20 cellular contexts compared by ENCODE assay signal in genomic region chr17:6560496-6560895, GRCh38. TPM values are rescaled to one million over a fixed set of nuclear protein-coding genes. Genes with fewer than 3 reads are reported as not detected.
DNase-seq lines count a peak whose midpoint lies in the region; ATAC-seq, FAIRE-seq and TF ChIP-seq lines count a peak whose summit lies in the region.
"Had no signal": no experiment of that assay in that cellular context is flagged by ENCODE, and none has a peak within 500 bp of the region (broad histone marks: within the 10 kb centered on the region; RNA-seq: fewer than 3 reads in every experiment).

No MANE protein-coding gene starts in this region.

- H3K9me3 ChIP-seq in A549 (no peaks in the 10 kb centered on the region), HEK293 (ENCODE audit: control insufficient read depth, insufficient read depth, low read depth, low read length) (no peaks in the 10 kb centered on the region), endodermal cell (ENCODE audit: control insufficient read depth, low read length) (no peaks in the 10 kb centered on the region), spleen (no peaks in the 10 kb centered on the region), body of pancreas (no peaks in the 10 kb centered on the region)
- no peaks in the 10 kb centered on the region for H3K9me3 ChIP-seq in CD4-positive, alpha-beta memory T cell (ENCODE audit: control insufficient read depth in 1 of 2, low read length in 2 of 2)
- H3K9me3 ChIP-seq: BLaER1 had no signal

- H3K4me1 ChIP-seq in A549 (peaks cover 6% of the 10 kb centered on the region; the same call in 2 of the 3 replicates), HEK293 (ENCODE audit: control insufficient read depth, insufficient read depth, low read length) (no peaks in the 10 kb centered on the region), endodermal cell (ENCODE audit: control insufficient read depth, insufficient read depth, low read length) (no peaks in the 10 kb centered on the region), spleen (peaks cover 0 to 45% (median 32%) of the 10 kb centered on the region in 6 donors), body of pancreas (peaks cover 21% of the 10 kb centered on the region)
- peaks cover 8% of the 10 kb centered on the region for H3K4me1 ChIP-seq in CD4-positive, alpha-beta memory T cell (ENCODE audit: insufficient read depth, low read length)

- H3K36me3 ChIP-seq in HEK293 (ENCODE audit: control insufficient read depth in 2 of 2, insufficient read depth in 1 of 2, low read length in 2 of 2): no peaks in the 10 kb centered on the region
- H3K36me3 ChIP-seq in endodermal cell (ENCODE audit: control insufficient read depth, insufficient read depth, low read length): no peaks in the 10 kb centered on the region
- H3K36me3 ChIP-seq in spleen: no peaks in the 10 kb centered on the region
- H3K36me3 ChIP-seq in body of pancreas (replicated peaks in 1 of 2; ENCODE audit: insufficient read depth in 1 of 2, low read depth in 2 of 2): no peaks in the 10 kb centered on the region
- no peaks in the 10 kb centered on the region for H3K36me3 ChIP-seq in CD4-positive, alpha-beta memory T cell (ENCODE audit: insufficient read depth, low read length)
- H3K36me3 ChIP-seq: BLaER1 had no signal

- H3K27ac Mint-ChIP-seq in endodermal cell: no peak overlapping the region
- H3K27ac Mint-ChIP-seq in CD4-positive, alpha-beta memory T cell: no peak overlapping the region
- H3K27ac Mint-ChIP-seq: B cell; CD4-positive, CD25-positive, alpha-beta regulatory T cell; GM23338 had no signal

- no peak overlapping the region for H3K9ac ChIP-seq in endodermal cell (ENCODE audit: extremely low read depth, low read length, poor library complexity, severe bottlenecking)
- H3K9ac ChIP-seq: BLaER1 had no signal

- TF ChIP-seq POLR2A in A549 (IDR thresholded peaks at IDR 0.05; ENCODE audit: low read length) (no peak), spleen (IDR thresholded peaks at IDR 0.05) (no peak), body of pancreas (IDR thresholded peaks at IDR 0.05) (no peak)

- POLR2A ChIA-PET in A549 (lab: Yijun Ruan, JAX) (no interaction called here), HEK293 (lab: Yijun Ruan, JAX) (no interaction called here)
- POLR2A ChIA-PET in CD4-positive, alpha-beta memory T cell (lab: Charles Lee; ENCODE audit: partially characterized antibody): no interaction called here

- no peak overlapping the region for H3K27ac ChIP-seq in A549
- H3K27ac ChIP-seq in HEK293 (ENCODE audit: extremely low read depth, low read depth, low read length): no peak overlapping the region
- H3K27ac ChIP-seq in endodermal cell (ENCODE audit: low read depth, low read length): no peak overlapping the region
- peak overlapping the region in 7 of 8 donors; percentile 78 to 89 (median 84) for H3K27ac ChIP-seq in spleen
- no peak overlapping the region for H3K27ac ChIP-seq in body of pancreas
- no peak overlapping the region for H3K27ac ChIP-seq in CD4-positive, alpha-beta memory T cell (ENCODE audit: low read depth, low read length)
- H3K27ac ChIP-seq: BLaER1, C4-2B had no signal

- 35% methylated on average over 3 of the region's 3 CpGs for WGBS in A549 (ENCODE audit: missing lambda C conversion rate)
- 80 to 82% methylated on average over 3 of the region's 3 CpGs for WGBS in endodermal cell (ENCODE audit: insufficient coverage in 1 of 2, insufficient read length in 1 of 2), 2 experiments
- WGBS in spleen, 5 donors: 64 to 80% (median 72%) methylated on average over 3 of the region's 3 CpGs
- WGBS in body of pancreas, 2 donors: 85 to 89% methylated on average over 3 of the region's 3 CpGs

- H3K36me3 Mint-ChIP-seq in endodermal cell (ENCODE audit: low read depth): no peaks in the 10 kb centered on the region
- peaks cover 0 to 7% of the 10 kb centered on the region in 2 donors for H3K36me3 Mint-ChIP-seq in CD4-positive, alpha-beta memory T cell

- H3K9me3 Mint-ChIP-seq in endodermal cell: no peaks in the 10 kb centered on the region
- H3K9me3 Mint-ChIP-seq in CD4-positive, alpha-beta memory T cell: no peaks in the 10 kb centered on the region
- H3K9me3 Mint-ChIP-seq: GM23338 had no signal

- peaks cover 48% of the 10 kb centered on the region for H3K27me3 Mint-ChIP-seq in endodermal cell (ENCODE audit: insufficient read depth)
- peaks cover 28 to 48% of the 10 kb centered on the region in 2 donors for H3K27me3 Mint-ChIP-seq in CD4-positive, alpha-beta memory T cell

- no peak for TF ChIP-seq EP300 in A549 (IDR thresholded peaks at IDR 0.05)

- intact Hi-C loops in spleen (cut with DNase I; ENCODE audit: low total_unique reads): no loop called here
- intact Hi-C loops in body of pancreas (cut with DNase I): no loop called here
- intact Hi-C loops in CD4-positive, alpha-beta memory T cell (cut with micrococcal nuclease): no loop called here

- TF ChIP-seq RAD21 in A549 (conservative IDR thresholded peaks at IDR 0.05 in 1 of 2, IDR thresholded peaks at IDR 0.05 in 1 of 2): no peak

- FAIRE-seq in A549 (lab: Jason Lieb, UNC): no peak
- FAIRE-seq: GM12891, GM18507 had no signal

- no peak for DNase-seq in A549 (ENCODE audit: low read depth in 1 of 2, low spot score in 1 of 2)
- DNase-seq in endodermal cell: peak; percentile 14
- no peak for DNase-seq in spleen
- DNase-seq in body of pancreas: no peak
- no peak for DNase-seq in A172 (ENCODE audit: low spot score)
- DNase-seq in CD4-positive, alpha-beta memory T cell: no peak
- DNase-seq: 8988T, DMS79 treated with DMSO at 0.1 percent for 48 hours, GF-D8, H7, HCEC 1CT had no signal

- H3K4me1 Mint-ChIP-seq in endodermal cell: peaks cover 1% of the 10 kb centered on the region
- H3K4me1 Mint-ChIP-seq in CD4-positive, alpha-beta memory T cell: peaks cover 0 to 6% (median 2%) of the 10 kb centered on the region in 4 donors

- no peak overlapping the region for H3K4me3 ChIP-seq in A549
- H3K4me3 ChIP-seq in HEK293 (ENCODE audit: low read depth, low read length): no peak overlapping the region
- no peak overlapping the region for H3K4me3 ChIP-seq in endodermal cell (ENCODE audit: low read length)
- H3K4me3 ChIP-seq in spleen: no peak overlapping the region
- H3K4me3 ChIP-seq in body of pancreas: no peak overlapping the region
- H3K4me3 ChIP-seq in CD4-positive, alpha-beta memory T cell (ENCODE audit: low read length in 2 of 2): no peak overlapping the region
- H3K4me3 ChIP-seq: BLaER1, GM23338 had no signal

- no peak overlapping the region for H3K4me2 ChIP-seq in A549
- H3K4me2 ChIP-seq: BLaER1, GM23338 had no signal

- no peak for ATAC-seq in A549
- ATAC-seq in body of pancreas: no peak
- ATAC-seq: GM23338 had no signal

- no peak for TF ChIP-seq CTCF in A549 (IDR thresholded peaks at IDR 0.05)
- no peak for TF ChIP-seq CTCF in HEK293 (tag by site-specific recombination; IDR thresholded peaks at IDR 0.05)
- no peak for TF ChIP-seq CTCF in endodermal cell (conservative IDR thresholded peaks at IDR 0.05)
- TF ChIP-seq CTCF in spleen (IDR thresholded peaks at IDR 0.05 in 8 of 11, conservative IDR thresholded peaks at IDR 0.05 in 3 of 11): no peak
- no peak for TF ChIP-seq CTCF in body of pancreas (IDR thresholded peaks at IDR 0.05)

- CTCF ChIA-PET in A549 (lab: Yijun Ruan, JAX): interaction anchor here (0.7 to 1.8 kb wide), 3 partner anchors 9 to 124 kb away, joined by 3 to 6 read pairs (median 5); no protein-coding TSS in a partner anchor
- CTCF ChIA-PET in HEK293 (lab: Yijun Ruan, JAX): interaction anchor here (0.6 kb wide), 1 partner anchor 54 kb away, joined by 3 read pairs; no protein-coding TSS in a partner anchor
- CTCF ChIA-PET in CD4-positive, alpha-beta memory T cell (lab: Charles Lee; ENCODE audit: partially characterized antibody): no interaction called here

- no peak overlapping the region for H3K4me3 Mint-ChIP-seq in endodermal cell
- H3K4me3 Mint-ChIP-seq in CD4-positive, alpha-beta memory T cell: no peak overlapping the region
- H3K4me3 Mint-ChIP-seq: B cell; CD4-positive, CD25-positive, alpha-beta regulatory T cell; CD8-positive, alpha-beta memory T cell; GM23338 had no signal

- peaks cover 49% of the 10 kb centered on the region for H3K27me3 ChIP-seq in endodermal cell (ENCODE audit: control insufficient read depth, insufficient read depth, low read length, poor library complexity, severe bottlenecking)
- H3K27me3 ChIP-seq in spleen (replicated peaks in 1 of 7): peaks cover 0 to 33% (median 12%) of the 10 kb centered on the region in 7 donors
- no peaks in the 10 kb centered on the region for H3K27me3 ChIP-seq in body of pancreas
- peaks cover 11% of the 10 kb centered on the region for H3K27me3 ChIP-seq in CD4-positive, alpha-beta memory T cell (ENCODE audit: insufficient read depth, low read length)

TF ChIP-seq in A549, 52 proteins besides CTCF, POLR2A, EP300 and RAD21:
- TF ChIP-seq HDAC2 (IDR thresholded peaks at IDR 0.05) (0 out of 2 replicates have a peak, but pooled peaks have one; percentile 24), EHF (CRISPR knock-in tag; IDR thresholded peaks at IDR 0.05) (no peak), CBX8 (IDR thresholded peaks at IDR 0.05) (no peak), NFE2L2 (conservative IDR thresholded peaks at IDR 0.05; ENCODE audit: low read length) (no peak), JUN (IDR thresholded peaks at IDR 0.05) (no peak)

TF ChIP-seq in HEK293, 187 proteins besides CTCF, POLR2A, EP300 and RAD21 (continues in another document):
- 0 out of 2 replicates have a peak, but pooled peaks have one; percentile 45 for TF ChIP-seq ZNF621 (tag by site-specific recombination; IDR thresholded peaks at IDR 0.05)
- 0 out of 2 replicates have a peak, but pooled peaks have one; percentile 33 for TF ChIP-seq ZNF544 (tag by site-specific recombination; IDR thresholded peaks at IDR 0.05)
- TF ChIP-seq ZNF112 (tag by site-specific recombination; IDR thresholded peaks at IDR 0.05): 0 out of 2 replicates have a peak, but pooled peaks have one; percentile 14
- no peak for TF ChIP-seq ZNF155 (tag by site-specific recombination; IDR thresholded peaks at IDR 0.05)
- TF ChIP-seq ZNF785 (tag by site-specific recombination; IDR thresholded peaks at IDR 0.05): peak; percentile 80; the same call in 1 of the 2 replicates
- peak; percentile 85 for TF ChIP-seq ZFHX2 (tag by site-specific recombination; conservative IDR thresholded peaks at IDR 0.05)
- peak; percentile 95 for TF ChIP-seq EGR2 (tag by site-specific recombination; IDR thresholded peaks at IDR 0.05; ENCODE audit: low read depth)

RNA-seq across cellular contexts. Expression of gene PITPNM3, which starts 4.1 kb away (rescaled TPM):
- polyA plus RNA-seq in A549 (2011; rRNA removed) (0.80 and 0.93 TPM in 2 replicates), A549 (2017; fragmentation: RNase III; extraction: RNeasy Plus Mini Kit Qiagen cat#74134 plus additional on column Dnase treatment) (1.8 to 2.3 TPM (median 2.2 TPM) in 3 replicates), spleen (10 to 100 TPM in 1 of 3 donors, 1 to 10 TPM in 2; 5.4 to 63.3 (median 9.1) TPM)
- polyA plus RNA-seq in A549 (2012; cell fraction: cytosol; rRNA removed): 0.67 and 1.1 TPM in 2 replicates
- polyA plus RNA-seq in A549 (2012; cell fraction: nucleus; rRNA removed): 3.8 and 4.0 TPM in 2 replicates
- polyA minus RNA-seq in A549 (2011; rRNA and poly(A)+ RNA removed): 1.0 and 1.4 TPM in 2 replicates
- total RNA-seq in endodermal cell (1 to 10 TPM; 1.8 to 2.7 TPM), spleen (100 to 1,000 TPM in 6 of 7 donors, 10 to 100 TPM in 1; 51.9 to 215 (median 140) TPM), body of pancreas (1 to 10 TPM; 1.3 to 3.4 TPM)
- 1.1 TPM for polyA plus RNA-seq in endodermal cell (2013, experiment 1 of 2)
- polyA plus RNA-seq in endodermal cell (2013, experiment 2 of 2): 1.3 TPM
- total RNA-seq in A172 (2014; rRNA removed; shearing (Covaris generic)): 9.8 and 13.0 TPM in 2 replicates
- under 1 TPM; 0.29 to 0.50 TPM for total RNA-seq in CD4-positive, alpha-beta memory T cell
- polyA plus RNA-seq in CD4-positive, alpha-beta memory T cell: under 1 TPM in 1 of 2 donors, not detected in 1; 0.05 TPM
- polyA plus RNA-seq: CD8-positive, alpha-beta memory T cell had no signal

Comparison
In these comparisons a context has a peak if more than half of its experiments do, and no peak if none do; other contexts are left out.
1. H3K27ac ChIP-seq: peak in spleen (7 of 8); none in A549 (0 of 2), HEK293 (single experiment), endodermal cell (single experiment), body of pancreas (0 of 4) and CD4-positive, alpha-beta memory T cell (single experiment).